8 cellular contexts compared by ENCODE assay signal in the genomic region with DNA sequence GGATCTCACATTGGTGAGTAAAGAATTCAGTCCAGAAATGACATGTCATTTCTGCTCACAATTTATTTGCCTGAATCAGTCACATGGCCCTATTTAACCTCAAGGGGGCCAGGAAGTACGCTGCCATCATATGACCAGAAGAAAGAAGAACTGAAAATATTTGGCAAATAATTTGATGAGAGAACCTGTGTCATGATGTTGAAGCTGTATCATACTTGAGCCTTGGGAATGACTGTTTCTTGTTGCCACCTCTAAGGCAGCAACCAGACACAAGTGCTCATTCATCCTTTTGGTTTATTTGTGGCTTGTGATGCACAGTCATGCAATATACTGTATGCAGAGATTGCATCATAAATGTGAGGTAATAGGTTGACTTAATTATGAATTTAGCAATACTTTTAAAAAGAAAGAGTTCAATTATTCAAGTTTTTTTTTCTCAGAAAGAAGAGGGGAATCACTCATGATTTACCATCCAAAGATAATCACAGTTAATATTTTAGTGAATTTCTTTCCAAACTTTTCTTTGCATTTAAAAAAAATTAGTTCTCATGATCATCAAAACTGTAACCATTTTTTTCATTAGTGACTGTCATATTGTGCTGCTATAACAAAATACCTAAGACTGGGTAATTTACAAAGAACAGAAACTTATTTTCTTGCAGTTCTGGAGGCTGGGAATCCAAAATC. TPM values are rescaled to one million over a fixed set of nuclear protein-coding genes. Genes with fewer than 3 reads are reported as not detected.
DNase-seq lines count a peak whose midpoint lies in the region; ATAC-seq and TF ChIP-seq lines count a peak whose summit lies in the region.

No MANE protein-coding gene starts in this region.

- ATAC-seq in GM19463 (IDR thresholded peaks at IDR 0.05; ENCODE audit: unreplicated experiment), result peak; percentile 79
- peak; percentile 67 for ATAC-seq in HG03469 (IDR thresholded peaks at IDR 0.05; ENCODE audit: unreplicated experiment)

- H3K4me1 Mint-ChIP-seq in CD14-positive monocyte, result peaks cover 26% of the 10 kb centered on the region

- TF ChIP-seq POLR2A in lower leg skin (IDR thresholded peaks at IDR 0.05), result no peak

- intact Hi-C loops in CD14-positive monocyte (cut with micrococcal nuclease) (loop anchor here in 1 of 2 donors (10.0 kb wide), 2 partner anchors 275 to 785 kb away; a partner anchor contains a TSS), lower leg skin (cut with DNase I; ENCODE audit: low total_unique reads) (no loop called here)

- in situ Hi-C loops in astrocyte of the spinal cord (cut with HindIII; ENCODE audit: low sequenced_read_pairs), result no loop called here

- H3K4me3 ChIP-seq in astrocyte of the spinal cord (ENCODE audit: low read depth, low read length) (no peak overlapping the region), lower leg skin (ENCODE audit: low read depth, poor library complexity, severe bottlenecking) (no peak overlapping the region)

- H3K36me3 Mint-ChIP-seq in CD14-positive monocyte, result no peaks in the 10 kb centered on the region

- peaks cover 0 to 2% (median 0%) of the 10 kb centered on the region in 3 donors for H3K27me3 Mint-ChIP-seq in CD14-positive monocyte (ENCODE audit: low read depth in 3 of 3)

- peak overlapping the region; percentile 45 to 70 for H3K4me3 Mint-ChIP-seq in CD14-positive monocyte

- WGBS in lower leg skin, 2 donors, result 51 to 52% methylated on average over 1 of the region's 1 CpG

- DNase-seq in CD14-positive monocyte (ENCODE audit: low spot score) (peak; percentile 83), astrocyte of the spinal cord (ENCODE audit: low read depth, low spot score) (peak; percentile 3), pons (ENCODE audit: low spot score) (peak; percentile 51), NCI-H345 treated with DMSO at 0.1 percent for 48 hours (lab: John Stamatoyannopoulos, UW; ENCODE audit: unreplicated experiment) (no peak), lower leg skin (ENCODE audit: low spot score in 2 of 2) (no peak)
- no peak for DNase-seq in activated CD4-positive, alpha-beta T cell treated with anti-CD3 and anti-CD28 coated beads, Interleukin-2, amount 50 U/mL, for 48 hours

- H3K9me3 Mint-ChIP-seq in CD14-positive monocyte, result peaks cover 0 to 9% (median 0%) of the 10 kb centered on the region in 7 donors

- TF ChIP-seq CTCF in CD14-positive monocyte (IDR thresholded peaks at IDR 0.05) (no peak), astrocyte of the spinal cord (IDR thresholded peaks at IDR 0.05; ENCODE audit: low read depth, low read length) (no peak), lower leg skin (IDR thresholded peaks at IDR 0.05) (no peak)

- H3K27ac Mint-ChIP-seq in CD14-positive monocyte, result peak overlapping the region; percentile 94 to 99 (median 97)

RNA-seq across cellular contexts. Expression of a gene that starts 8.2 kb away (rescaled TPM):
- polyA plus RNA-seq in CD14-positive monocyte, result 10 to 100 TPM in 1 of 2 donors, 1 to 10 TPM in 1; 9.4 to 15.8 TPM
- total RNA-seq in lower leg skin, result 10 to 100 TPM; 11.7 to 19.2 (median 13.4) TPM

Comparison
In these comparisons a context has a peak if more than half of its experiments do, and no peak if none do; other contexts are left out.
1. DNase-seq: peak in CD14-positive monocyte (single experiment), astrocyte of the spinal cord (single experiment) and pons (single experiment); none in NCI-H345 treated with DMSO at 0.1 percent for 48 hours (single experiment), lower leg skin (0 of 2) and activated CD4-positive, alpha-beta T cell treated with anti-CD3 and anti-CD28 coated beads, Interleukin-2, amount 50 U/mL, for 48 hours (0 of 2).